ENCODE assay signal across 1 cellular context in the genomic region with DNA sequence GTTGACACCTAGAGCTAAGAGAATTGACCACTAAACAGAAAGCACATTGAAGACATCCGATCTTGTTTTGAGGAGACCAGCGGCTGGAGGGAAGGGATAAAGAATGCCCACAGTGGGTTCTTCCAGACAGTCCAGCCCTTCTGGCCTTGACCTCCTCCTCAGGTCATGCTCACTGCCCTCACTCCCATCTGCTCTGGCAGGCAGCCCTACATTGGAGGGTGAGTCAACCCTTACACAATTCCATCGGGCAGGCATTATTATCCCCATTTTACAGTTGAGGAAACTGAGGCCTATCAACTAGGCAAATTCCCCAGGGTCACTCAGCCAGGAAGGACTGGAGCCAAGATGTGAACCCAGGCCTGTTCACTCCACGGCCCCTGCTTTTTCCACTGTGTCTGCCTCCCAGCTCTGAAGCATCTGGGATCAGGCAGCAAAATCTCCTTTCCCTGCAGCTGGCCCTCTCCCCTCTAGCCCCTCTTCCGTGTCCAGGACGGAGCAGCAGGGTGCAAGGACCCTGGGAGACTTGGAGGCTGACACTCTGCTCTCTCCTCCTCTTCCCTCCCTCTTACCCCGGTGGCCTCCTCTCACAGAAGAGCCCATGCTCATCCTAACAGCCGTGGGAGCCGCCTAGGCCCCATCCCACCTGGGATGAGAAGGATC.
TF ChIP-seq lines count a peak whose summit lies in the region.

No MANE protein-coding gene starts in this region.

TF ChIP-seq in IMR-90, 13 proteins besides CTCF, POLR2A, EP300 and RAD21:
- TF ChIP-seq CEBPB (IDR thresholded peaks at IDR 0.05; ENCODE audit: low read depth, low read length) (0 out of 2 replicates have a peak, but pooled peaks have one; percentile 4), MAFK (IDR thresholded peaks at IDR 0.05; ENCODE audit: low read depth, low read length) (no peak)
